ENCODE assay signal across 23 cellular contexts in the genomic region with DNA sequence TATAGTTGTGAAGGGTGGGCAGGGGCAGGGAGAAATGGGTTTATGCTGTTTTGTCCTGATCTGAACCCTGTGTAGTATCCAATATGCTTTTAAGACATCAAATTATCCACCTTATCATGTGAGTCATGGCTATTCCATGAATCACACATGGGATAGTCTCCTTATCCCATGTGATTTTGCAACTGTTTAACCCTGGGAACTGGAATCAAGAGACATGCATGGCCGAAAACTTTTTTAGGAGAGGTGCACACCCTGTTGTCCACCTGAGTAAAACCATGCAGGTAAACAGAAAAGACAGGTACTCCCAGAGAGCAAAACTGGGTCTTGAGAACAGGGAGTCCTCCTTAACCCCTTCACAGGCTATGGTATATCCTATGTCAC.
DNase-seq lines count a peak whose midpoint lies in the region; ATAC-seq and TF ChIP-seq lines count a peak whose summit lies in the region.
"Had no signal": no experiment of that assay in that cellular context is flagged by ENCODE, and none has a peak within 500 bp of the region (broad histone marks: within the 10 kb centered on the region; RNA-seq: fewer than 3 reads in every experiment).

No MANE protein-coding gene starts in this region.

- no peak overlapping the region for H3K4me3 ChIP-seq in HCT116 (replicated peaks in 1 of 2; ENCODE audit: low read depth in 1 of 2, low read length in 2 of 2)
- H3K4me3 ChIP-seq in fibroblast of the aortic adventitia (ENCODE audit: low read depth, low read length), result no peak overlapping the region
- H3K4me3 ChIP-seq in psoas muscle, result no peak overlapping the region
- H3K4me3 ChIP-seq: A549, left ventricle myocardium inferior, MG63, tibial artery had no signal

- peak overlapping the region; percentile 36 for H3K4me2 ChIP-seq in HCT116 (ENCODE audit: low read length)
- H3K4me2 ChIP-seq: A549 had no signal

- no peak overlapping the region for H3K27ac ChIP-seq in HCT116 (ENCODE audit: low read depth, low read length)
- H3K27ac ChIP-seq in angular gyrus (ENCODE audit: low read depth, low read length), result peak overlapping the region; percentile 44
- peak overlapping the region; percentile 79 for H3K27ac ChIP-seq in psoas muscle
- H3K27ac ChIP-seq: A549, left ventricle myocardium inferior, tibial artery had no signal

- no peaks in the 10 kb centered on the region for H3K36me3 ChIP-seq in HCT116 (ENCODE audit: control insufficient read depth in 1 of 2, insufficient read depth in 2 of 2, low read length in 2 of 2)
- H3K36me3 ChIP-seq in psoas muscle (ENCODE audit: insufficient read depth in 1 of 2, low read depth in 1 of 2), result no peaks in the 10 kb centered on the region
- H3K36me3 ChIP-seq: left ventricle myocardium inferior, MG63, tibial artery had no signal

- WGBS in psoas muscle, 3 donors, result 60 to 100% (median 100%) methylated on average over 1 of the region's 1 CpG

- H3K27me3 ChIP-seq in HCT116 (ENCODE audit: insufficient read depth, low read length) (peaks cover 9% of the 10 kb centered on the region; the same call in 1 of the 2 replicates), psoas muscle (ENCODE audit: insufficient read depth in 3 of 3, low read length in 2 of 3) (no peaks in the 10 kb centered on the region)
- H3K27me3 ChIP-seq: MG63, tibial artery had no signal

- no TSS peak for BruUV-seq in HCT116 (replicated peaks; lab: Mats Ljungman, UMichigan)

- ATAC-seq in HCT116 (peak; percentile 58), psoas muscle (peak; percentile 64 to 84 (median 76)), GM18520 (IDR thresholded peaks at IDR 0.05; ENCODE audit: unreplicated experiment) (no peak)
- ATAC-seq: A549; activated CD4-positive, alpha-beta T cell treated with anti-CD3 and anti-CD28 coated beads for 36 hours; natural killer cell; SK-N-SH treated with all-trans-retinoic acid at 6 μM for 48 hours; T-helper 17 cell had no signal

- intact Hi-C loops in HCT116 (cut with micrococcal nuclease) (no loop called here), psoas muscle (cut with DNase I) (no loop called here)

- H3K9ac ChIP-seq in HCT116 (ENCODE audit: low read length), result no peak overlapping the region

- H4K20me1 ChIP-seq in HCT116 (ENCODE audit: insufficient read depth), result no peaks in the 10 kb centered on the region

- H3K4me1 ChIP-seq in HCT116 (ENCODE audit: control insufficient read depth in 1 of 2, insufficient read depth in 2 of 2, low read length in 2 of 2), result peaks cover 4 to 18% of the 10 kb centered on the region in 2 experiments; a peak in 3 of 4 replicates
- no peaks in the 10 kb centered on the region for H3K4me1 ChIP-seq in psoas muscle
- H3K4me1 ChIP-seq: A549, tibial artery had no signal

- no peak overlapping the region for H2AFZ ChIP-seq in HCT116 (ENCODE audit: low read depth, low read length, poor library complexity, severe bottlenecking)

- no peak for TF ChIP-seq RAD21 in HCT116 (IDR thresholded peaks at IDR 0.05; ENCODE audit: low read depth)

- in situ Hi-C loops in GM13977 (cut with MboI; ENCODE audit: low pct_unique_long_range_greater_than_20kb, low sequenced_read_pairs, unreplicated experiment), result no loop called here

- H3K9me3 ChIP-seq in HCT116 (ENCODE audit: control insufficient read depth in 1 of 2, insufficient read depth in 1 of 2, low read depth in 1 of 2, low read length in 2 of 2) (no peaks in the 10 kb centered on the region), psoas muscle (no peaks in the 10 kb centered on the region)
- H3K9me3 ChIP-seq: A549, tibial artery had no signal

- no peaks in the 10 kb centered on the region for H3K79me2 ChIP-seq in HCT116 (ENCODE audit: insufficient read depth, low read length)

- DNase-seq in HCT116 (ENCODE audit: low read depth, low spot score) (no peak), fibroblast of the aortic adventitia (ENCODE audit: low read depth) (peak; percentile 0), psoas muscle (no peak), NCI-H2171 treated with DMSO at 0.1 percent for 48 hours (lab: John Stamatoyannopoulos, UW) (no peak), AG20443 (ENCODE audit: low spot score) (no peak), GM13977 (ENCODE audit: low spot score) (no peak)
- DNase-seq: activated CD4-positive, alpha-beta T cell treated with anti-CD3 and anti-CD28 coated beads for 36 hours; activated effector memory CD4-positive, alpha-beta T cell treated with anti-CD3 and anti-CD28 coated beads, Interleukin-2, amount 50 U/mL, for 16 hours; activated naive CD8-positive, alpha-beta T cell treated with anti-CD3 and anti-CD28 coated beads for 36 hours; DMS53; left ventricle myocardium inferior; natural killer cell; NCI-H1417; NCI-H2081; NCI-H446; NCI-H774; T-helper 17 cell; tibial artery had no signal

- CTCF ChIA-PET in HCT116 (lab: Charles Lee), result no interaction called here

- RAD21 ChIA-PET in HCT116 (lab: Charles Lee; ENCODE audit: low non-redundant PET in 1 of 2, low total read pairs in 2 of 2, uncharacterized antibody in 2 of 2, unreplicated experiment in 2 of 2), result interaction anchor here in 1 of 2 experiments (0.6 kb wide), 1 partner anchor 403 kb away, joined by 3 read pairs; no protein-coding TSS in a partner anchor

- TF ChIP-seq CTCF in HCT116 (IDR thresholded peaks at IDR 0.05 in 2 of 3, conservative IDR thresholded peaks at IDR 0.05 in 1 of 3; ENCODE audit: borderline replicate concordance in 1 of 3, insufficient read depth in 1 of 3, low read depth in 2 of 3, low read length in 2 of 3), result no peak
- TF ChIP-seq CTCF in fibroblast of the aortic adventitia (IDR thresholded peaks at IDR 0.05; ENCODE audit: insufficient read depth, low read length), result no peak
- no peak for TF ChIP-seq CTCF in psoas muscle (IDR thresholded peaks at IDR 0.05)
- no peak for TF ChIP-seq CTCF in GM13977 (IDR thresholded peaks at IDR 0.05; ENCODE audit: extremely low read depth, insufficient read depth, missing control alignments)

- POLR2A ChIA-PET in HCT116 (lab: Charles Lee), result no interaction called here

- H3K9me2 ChIP-seq in HCT116 (ENCODE audit: insufficient read depth), result no peaks in the 10 kb centered on the region

- no peak for TF ChIP-seq POLR2A in HCT116 (IDR thresholded peaks at IDR 0.05; ENCODE audit: borderline replicate concordance, extremely low read depth, insufficient read depth, insufficient read length)

TF ChIP-seq in HCT116, 20 proteins besides CTCF, POLR2A, EP300 and RAD21:
- TF ChIP-seq EGR1 (IDR thresholded peaks at IDR 0.05; ENCODE audit: low read depth), result no peak
- TF ChIP-seq FOSL1 (IDR thresholded peaks at IDR 0.05; ENCODE audit: low read depth), result peak; percentile 36; the same call in 1 of the 2 replicates
- no peak for TF ChIP-seq CBX3 (IDR thresholded peaks at IDR 0.05; ENCODE audit: low read depth)
